ENCODE assay signal across 18 cellular contexts in the genomic region with DNA sequence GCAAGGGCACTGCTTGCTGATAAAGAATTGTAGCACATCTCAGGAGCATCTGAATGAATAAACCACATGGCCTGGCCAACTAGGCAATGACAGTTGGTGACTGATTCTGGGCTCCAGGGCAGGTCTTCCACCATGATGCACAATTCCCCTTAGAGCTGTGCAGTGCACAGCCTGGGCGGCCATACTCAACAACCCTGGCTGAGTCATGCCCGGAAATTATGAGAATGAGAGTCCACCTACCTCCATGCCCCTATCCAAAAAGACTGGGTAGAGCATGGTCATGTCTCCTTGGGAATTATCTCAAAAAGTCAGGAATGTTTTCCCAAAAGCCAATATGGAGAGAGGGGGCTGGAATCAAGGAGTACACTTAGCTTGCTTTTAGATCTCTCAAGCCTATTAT.
"Had no signal": no experiment of that assay in that cellular context is flagged by ENCODE, and none has a peak within 500 bp of the region (broad histone marks: within the 10 kb centered on the region; RNA-seq: fewer than 3 reads in every experiment).

No MANE protein-coding gene starts in this region.

- H3K36me3 ChIP-seq: SJCRH30 had no signal

- DNase-seq: IMR-90, Karpas-422, KG1, MM.1S, NCI-H1092 treated with DMSO at 0.1 percent for 48 hours, NCI-H1436, NCI-H187, NCI-H2029, NCI-H2081 treated with DMSO at 0.1 percent for 48 hours, NCI-H2171, NCI-H226, NCI-H446, NCI-H510A, NCI-H524 treated with DMSO at 0.1 percent for 48 hours, NCI-H69, NCI-H774, SHP77 treated with DMSO at 0.1 percent for 48 hours had no signal

- H3K4me1 ChIP-seq: SJCRH30 had no signal

- H3K9me3 ChIP-seq: SJCRH30 had no signal

- H3K4me3 ChIP-seq: SJCRH30 had no signal

- H3K27me3 ChIP-seq: SJCRH30 had no signal
